Comparison of ENCODE assay signal across 10 cellular contexts in genomic region chr1:215001419-215002021, GRCh38.
DNase-seq lines count a peak whose midpoint lies in the region; ATAC-seq and TF ChIP-seq lines count a peak whose summit lies in the region.
"Had no signal": no experiment of that assay in that cellular context is flagged by ENCODE, and none has a peak within 500 bp of the region (broad histone marks: within the 10 kb centered on the region; RNA-seq: fewer than 3 reads in every experiment).

No MANE protein-coding gene starts in this region.

- H3K4me3 ChIP-seq in GM23338: no peak overlapping the region
- H3K4me3 ChIP-seq in epithelial cell of esophagus (ENCODE audit: low read length): no peak overlapping the region

- H4K20me1 ChIP-seq in GM23338 (replicated peaks; ENCODE audit: insufficient read depth): no peaks in the 10 kb centered on the region

- H3K4me3 Mint-ChIP-seq in GM23338: no peak overlapping the region
- H3K4me3 Mint-ChIP-seq in stimulated activated memory B cell treated with anti-CD40 and anti-IgM and Interleukin-4, amounts not matched to agents 10 μg/mL and 1 μg/mL and 100 μg/mL, for 72 hours: no peak overlapping the region
- H3K4me3 Mint-ChIP-seq: memory B cell; stimulated activated effector memory CD8-positive, alpha-beta T cell treated with anti-CD3 and anti-CD28 coated beads, Interleukin-12 subunit alpha, Interleukin-12 subunit beta, amount 100 ng/mL, for 72 hours had no signal

- no peaks in the 10 kb centered on the region for H3K27me3 Mint-ChIP-seq in GM23338 (ENCODE audit: insufficient read depth, low read depth, poor library complexity)
- no peaks in the 10 kb centered on the region for H3K27me3 Mint-ChIP-seq in stimulated activated memory B cell treated with anti-CD40 and anti-IgM and Interleukin-4, amounts not matched to agents 10 μg/mL and 1 μg/mL and 100 μg/mL, for 72 hours
- H3K27me3 Mint-ChIP-seq: memory B cell had no signal

- H2AFZ ChIP-seq in GM23338: no peak overlapping the region

- H3K4me2 ChIP-seq in GM23338: no peak overlapping the region

- H3K9me2 ChIP-seq in GM23338 (ENCODE audit: insufficient read depth): 0 out of 2 replicates have a peak, but pooled peaks cover 12% of the 10 kb centered on the region

- H3K4me1 Mint-ChIP-seq in GM23338: no peaks in the 10 kb centered on the region
- no peaks in the 10 kb centered on the region for H3K4me1 Mint-ChIP-seq in stimulated activated memory B cell treated with anti-CD40 and anti-IgM and Interleukin-4, amounts not matched to agents 10 μg/mL and 1 μg/mL and 100 μg/mL, for 72 hours
- H3K4me1 Mint-ChIP-seq: memory B cell; stimulated activated effector memory CD8-positive, alpha-beta T cell treated with anti-CD3 and anti-CD28 coated beads, Interleukin-12 subunit alpha, Interleukin-12 subunit beta, amount 100 ng/mL, for 72 hours had no signal

- peak overlapping the region; percentile 42; the same call in 1 of the 2 replicates for H3K27ac Mint-ChIP-seq in GM23338
- H3K27ac Mint-ChIP-seq in stimulated activated memory B cell treated with anti-CD40 and anti-IgM and Interleukin-4, amounts not matched to agents 10 μg/mL and 1 μg/mL and 100 μg/mL, for 72 hours: no peak overlapping the region
- H3K27ac Mint-ChIP-seq: memory B cell; stimulated activated effector memory CD8-positive, alpha-beta T cell treated with anti-CD3 and anti-CD28 coated beads, Interleukin-12 subunit alpha, Interleukin-12 subunit beta, amount 100 ng/mL, for 72 hours had no signal

- ATAC-seq in GM19035 (IDR thresholded peaks at IDR 0.05; ENCODE audit: unreplicated experiment) (peak; percentile 97), GM23338 (no peak), HG03439 (IDR thresholded peaks at IDR 0.05; ENCODE audit: unreplicated experiment) (peak; percentile 97)
- no peak for ATAC-seq in stimulated activated memory B cell treated with anti-CD40 and anti-IgM and Interleukin-4, amounts not matched to agents 10 μg/mL and 1 μg/mL and 100 μg/mL, for 72 hours
- ATAC-seq: stimulated activated effector memory CD8-positive, alpha-beta T cell treated with anti-CD3 and anti-CD28 coated beads, Interleukin-12 subunit alpha, Interleukin-12 subunit beta, amount 100 ng/mL, for 72 hours had no signal

- H3K4me1 ChIP-seq in GM23338 (ENCODE audit: insufficient read depth): no peaks in the 10 kb centered on the region

- no peaks in the 10 kb centered on the region for H3K27me3 ChIP-seq in GM23338 (ENCODE audit: insufficient read depth)

- H3K9me3 Mint-ChIP-seq in GM23338: no peaks in the 10 kb centered on the region
- peaks cover 16% of the 10 kb centered on the region for H3K9me3 Mint-ChIP-seq in stimulated activated memory B cell treated with anti-CD40 and anti-IgM and Interleukin-4, amounts not matched to agents 10 μg/mL and 1 μg/mL and 100 μg/mL, for 72 hours

- no peaks in the 10 kb centered on the region for H3K36me3 Mint-ChIP-seq in GM23338 (ENCODE audit: low read depth)
- no peaks in the 10 kb centered on the region for H3K36me3 Mint-ChIP-seq in stimulated activated memory B cell treated with anti-CD40 and anti-IgM and Interleukin-4, amounts not matched to agents 10 μg/mL and 1 μg/mL and 100 μg/mL, for 72 hours
- H3K36me3 Mint-ChIP-seq: memory B cell; stimulated activated effector memory CD8-positive, alpha-beta T cell treated with anti-CD3 and anti-CD28 coated beads, Interleukin-12 subunit alpha, Interleukin-12 subunit beta, amount 100 ng/mL, for 72 hours had no signal

- DNase-seq in GM23338 (ENCODE audit: low spot score) (no peak), epithelial cell of esophagus (ENCODE audit: low read depth) (peak; percentile 87), Ammon's horn (ENCODE audit: low spot score) (no peak), SHP77 (lab: John Stamatoyannopoulos, UW) (no peak)
- no peak for DNase-seq in stimulated activated naive CD4-positive, alpha-beta T cell treated with Interleukin-2 at 50 U/mL for 16 hours (lab: John Stamatoyannopoulos, UW)

- TF ChIP-seq CTCF in GM23338 (conservative IDR thresholded peaks at IDR 0.05; ENCODE audit: low read depth in 2 of 2): no peak
- TF ChIP-seq CTCF in epithelial cell of esophagus (IDR thresholded peaks at IDR 0.05; ENCODE audit: insufficient read depth, low read depth, low read length, missing control alignments): no peak

- H3K27ac ChIP-seq in GM23338 (ENCODE audit: low read depth): no peak overlapping the region

- H3F3A ChIP-seq in GM23338 (replicated peaks; ENCODE audit: low read depth): no peaks in the 10 kb centered on the region

- no peaks in the 10 kb centered on the region for H3K79me2 ChIP-seq in GM23338 (replicated peaks; ENCODE audit: insufficient read depth)

- H3K36me3 ChIP-seq in GM23338 (ENCODE audit: insufficient read depth): no peaks in the 10 kb centered on the region

TF ChIP-seq in GM23338, 12 proteins besides CTCF, POLR2A, EP300 and RAD21:
- no peak for TF ChIP-seq STAT1 (IDR thresholded peaks at IDR 0.05; ENCODE audit: unreplicated experiment)
- no peak for TF ChIP-seq JUNB (IDR thresholded peaks at IDR 0.05; ENCODE audit: unreplicated experiment)
- TF ChIP-seq ETS1 (IDR thresholded peaks at IDR 0.05): no peak
- no peak for TF ChIP-seq ZNF331 (CRISPR knock-in tag; IDR thresholded peaks at IDR 0.05; ENCODE audit: low read depth)
- no peak for TF ChIP-seq CREB1 (CRISPR knock-in tag; IDR thresholded peaks at IDR 0.05; ENCODE audit: low read depth)

Comparison
In these comparisons a context has a peak if more than half of its experiments do, and no peak if none do; other contexts are left out.
1. ATAC-seq: peak in GM19035 (single experiment) and HG03439 (single experiment); none in GM23338 (single experiment) and stimulated activated memory B cell treated with anti-CD40 and anti-IgM and Interleukin-4, amounts not matched to agents 10 μg/mL and 1 μg/mL and 100 μg/mL, for 72 hours (single experiment).